19 cellular contexts compared by ENCODE assay signal in genomic region chr17:48144976-48145798, GRCh38. TPM values are rescaled to one million over a fixed set of nuclear protein-coding genes. Genes with fewer than 3 reads are reported as not detected.
DNase-seq lines count a peak whose midpoint lies in the region; ATAC-seq and TF ChIP-seq lines count a peak whose summit lies in the region.
"Had no signal": no experiment of that assay in that cellular context is flagged by ENCODE, and none has a peak within 500 bp of the region (broad histone marks: within the 10 kb centered on the region; RNA-seq: fewer than 3 reads in every experiment).

No MANE protein-coding gene starts in this region.

- H3K36me3 Mint-ChIP-seq in naive thymus-derived CD4-positive, alpha-beta T cell: peaks cover 4 to 18% (median 14%) of the 10 kb centered on the region in 5 donors

- peaks cover 6 to 29% (median 11%) of the 10 kb centered on the region in 7 donors for H3K4me1 Mint-ChIP-seq in naive thymus-derived CD4-positive, alpha-beta T cell

- H3K27ac Mint-ChIP-seq in naive thymus-derived CD4-positive, alpha-beta T cell: peak overlapping the region in 6 of 9 donors; percentile 25 to 67 (median 60)

- intact Hi-C loops in naive thymus-derived CD4-positive, alpha-beta T cell (cut with micrococcal nuclease): no loop called here

- no peaks in the 10 kb centered on the region for H3K27me3 ChIP-seq in naive thymus-derived CD4-positive, alpha-beta T cell (ENCODE audit: control insufficient read depth in 2 of 2, insufficient read depth in 2 of 2, low read length in 2 of 2)

- POLR2A ChIA-PET in naive thymus-derived CD4-positive, alpha-beta T cell (lab: Charles Lee): no interaction called here

- CTCF ChIA-PET in naive thymus-derived CD4-positive, alpha-beta T cell (lab: Charles Lee): interaction anchor here (0.6 kb wide), 1 partner anchor 50 kb away, joined by 3 read pairs; no protein-coding TSS in a partner anchor

- peaks cover 0 to 65% (median 4%) of the 10 kb centered on the region in 3 experiments for H3K36me3 ChIP-seq in naive thymus-derived CD4-positive, alpha-beta T cell (ENCODE audit: control insufficient read depth in 2 of 3, insufficient read depth in 3 of 3, low read length in 3 of 3)

- no peaks in the 10 kb centered on the region for H3K4me1 ChIP-seq in naive thymus-derived CD4-positive, alpha-beta T cell (ENCODE audit: control insufficient read depth in 2 of 2, insufficient read depth in 2 of 2, low read length in 2 of 2)

- no peaks in the 10 kb centered on the region for H3K27me3 Mint-ChIP-seq in naive thymus-derived CD4-positive, alpha-beta T cell

- TF ChIP-seq CTCF in GM12865 (IDR thresholded peaks at IDR 0.05; ENCODE audit: insufficient read depth, low read depth, low read length, missing control alignments): no peak

- no peak overlapping the region for H3K4me3 ChIP-seq in GM12865 (ENCODE audit: low read depth, low read length)
- no peak overlapping the region for H3K4me3 ChIP-seq in naive thymus-derived CD4-positive, alpha-beta T cell (ENCODE audit: low read length)

- no peak overlapping the region for H3K4me3 Mint-ChIP-seq in naive thymus-derived CD4-positive, alpha-beta T cell

- no peaks in the 10 kb centered on the region for H3K9me3 Mint-ChIP-seq in naive thymus-derived CD4-positive, alpha-beta T cell

- DNase-seq in NCI-H146 (lab: John Stamatoyannopoulos, UW) (peak; percentile 30), NCI-H146 treated with DMSO at 0.1 percent for 48 hours (lab: John Stamatoyannopoulos, UW; ENCODE audit: unreplicated experiment) (no peak), GM12865 (ENCODE audit: low read depth) (peak; percentile 31), NCI-H82 treated with DMSO at 0.1 percent for 48 hours (lab: John Stamatoyannopoulos, UW; ENCODE audit: unreplicated experiment) (peak; percentile 56), NCI-H2081 (lab: John Stamatoyannopoulos, UW) (no peak), D341Med (ENCODE audit: low spot score) (no peak)
- DNase-seq in naive thymus-derived CD4-positive, alpha-beta T cell: no peak
- DNase-seq: 8988T, Calu3, DMS53, EL, H7, MM.1S, NCI-H1105 treated with DMSO at 0.1 percent for 48 hours, NCI-H187 treated with DMSO at 0.1 percent for 48 hours, NCI-H526 treated with DMSO at 0.1 percent for 48 hours, Right ventricle myocardium superior, SW 1271 had no signal

- no peaks in the 10 kb centered on the region for H3K9me3 ChIP-seq in naive thymus-derived CD4-positive, alpha-beta T cell (ENCODE audit: control insufficient read depth in 2 of 3, low read length in 3 of 3)

- ATAC-seq in naive thymus-derived CD4-positive, alpha-beta T cell: no peak
- ATAC-seq in HG02884 (IDR thresholded peaks at IDR 0.05; ENCODE audit: unreplicated experiment): no peak

- H3K27ac ChIP-seq in naive thymus-derived CD4-positive, alpha-beta T cell (ENCODE audit: low read depth, low read length): no peak overlapping the region

RNA-seq across cellular contexts. Expression of gene SNX11, which starts 37.6 kb away (rescaled TPM):
- total RNA-seq in naive thymus-derived CD4-positive, alpha-beta T cell: 10 to 100 TPM; 12.3 to 35.1 (median 16.7) TPM
- 10 to 100 TPM; 16.8 to 21.1 TPM for polyA plus RNA-seq in naive thymus-derived CD4-positive, alpha-beta T cell

RNA-seq across cellular contexts. Expression of gene CBX1, which starts 43.9 kb away (rescaled TPM):
- 10 to 100 TPM; 16.4 to 56.7 (median 33.5) TPM for total RNA-seq in naive thymus-derived CD4-positive, alpha-beta T cell
- polyA plus RNA-seq in naive thymus-derived CD4-positive, alpha-beta T cell: 10 to 100 TPM; 22.8 to 26.1 TPM

Comparison
In these comparisons a context has a peak if more than half of its experiments do, and no peak if none do; other contexts are left out.
1. DNase-seq: peak in NCI-H146 (single experiment), GM12865 (single experiment) and NCI-H82 treated with DMSO at 0.1 percent for 48 hours (single experiment); none in NCI-H146 treated with DMSO at 0.1 percent for 48 hours (single experiment), naive thymus-derived CD4-positive, alpha-beta T cell (0 of 9), NCI-H2081 (0 of 2) and D341Med (single experiment).